ENCODE assay signal across 1 cellular context in the genomic region with DNA sequence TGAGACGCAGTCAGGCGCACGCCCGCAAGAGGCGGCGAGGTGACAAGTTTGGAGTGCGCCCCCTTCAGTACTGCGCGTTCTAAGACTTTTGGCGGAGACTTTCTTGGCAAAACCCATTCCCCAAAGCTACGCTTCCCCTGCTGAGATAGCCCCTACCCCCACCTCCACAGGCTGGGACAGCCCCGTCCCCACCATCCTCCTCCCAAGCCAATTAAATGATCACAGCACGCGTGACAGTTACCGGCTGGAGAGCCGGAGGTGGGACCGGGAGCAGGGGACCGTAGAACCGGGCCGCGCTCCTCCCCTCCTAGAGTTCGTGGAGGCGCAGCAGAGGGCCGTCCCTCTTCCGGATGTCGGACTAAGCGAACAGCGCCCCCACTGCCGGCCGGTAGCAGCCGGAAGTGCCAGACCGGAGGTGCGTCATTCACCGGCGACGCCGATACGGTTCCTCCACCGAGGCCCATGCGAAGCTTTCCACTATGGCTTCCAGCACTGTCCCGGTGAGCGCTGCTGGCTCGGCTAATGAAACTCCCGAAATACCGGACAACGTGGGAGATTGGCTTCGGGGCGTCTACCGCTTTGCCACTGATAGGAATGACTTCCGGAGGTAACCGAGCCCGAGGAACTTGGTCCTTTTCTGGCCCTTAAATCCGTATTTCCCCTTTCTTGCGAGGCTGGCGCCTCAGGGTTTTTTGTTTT.
A peak's percentile ranks its signal among the peaks of the same experiment; 100 is the strongest.
TF ChIP-seq lines count a peak whose summit lies in the region.

A gene (plus strand): TSS at position 476 of the 699 bp plus-strand sequence. CDS start 4 bp downstream, at position 480.

TF ChIP-seq in K562, 482 proteins besides CTCF, POLR2A, EP300 and RAD21 (continued from another document and continues in another):
- TF ChIP-seq, protein P1, sequence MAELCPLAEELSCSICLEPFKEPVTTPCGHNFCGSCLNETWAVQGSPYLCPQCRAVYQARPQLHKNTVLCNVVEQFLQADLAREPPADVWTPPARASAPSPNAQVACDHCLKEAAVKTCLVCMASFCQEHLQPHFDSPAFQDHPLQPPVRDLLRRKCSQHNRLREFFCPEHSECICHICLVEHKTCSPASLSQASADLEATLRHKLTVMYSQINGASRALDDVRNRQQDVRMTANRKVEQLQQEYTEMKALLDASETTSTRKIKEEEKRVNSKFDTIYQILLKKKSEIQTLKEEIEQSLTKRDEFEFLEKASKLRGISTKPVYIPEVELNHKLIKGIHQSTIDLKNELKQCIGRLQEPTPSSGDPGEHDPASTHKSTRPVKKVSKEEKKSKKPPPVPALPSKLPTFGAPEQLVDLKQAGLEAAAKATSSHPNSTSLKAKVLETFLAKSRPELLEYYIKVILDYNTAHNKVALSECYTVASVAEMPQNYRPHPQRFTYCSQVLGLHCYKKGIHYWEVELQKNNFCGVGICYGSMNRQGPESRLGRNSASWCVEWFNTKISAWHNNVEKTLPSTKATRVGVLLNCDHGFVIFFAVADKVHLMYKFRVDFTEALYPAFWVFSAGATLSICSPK (IDR thresholded peaks at IDR 0.05; ENCODE audit: borderline replicate concordance): no peak
- TF ChIP-seq NBN (IDR thresholded peaks at IDR 0.05; ENCODE audit: low read depth) (peak; percentile 96), NUFIP1 (IDR thresholded peaks at IDR 0.05; ENCODE audit: partially characterized antibody) (no peak), PHF8 (IDR thresholded peaks at IDR 0.05; ENCODE audit: borderline replicate concordance, low read length) (peak; percentile 95), CHCHD3 (CRISPR knock-in tag; IDR thresholded peaks at IDR 0.05) (no peak; the same call in 1 of the 2 replicates), ZNF224 (CRISPR knock-in tag; IDR thresholded peaks at IDR 0.05) (no peak), ZNF134 (CRISPR knock-in tag; conservative IDR thresholded peaks at IDR 0.05) (0 out of 2 replicates have a peak, but pooled peaks have one; percentile 16), KDM5B (IDR thresholded peaks at IDR 0.05; ENCODE audit: insufficient replicate concordance, low read depth, low read length) (peak; percentile 85), CTBP1 (IDR thresholded peaks at IDR 0.05; ENCODE audit: borderline replicate concordance) (peak; percentile 94), JUND (IDR thresholded peaks at IDR 0.05; ENCODE audit: borderline replicate concordance, low read depth, low read length) (peak; percentile 78), JUND (tag; IDR thresholded peaks at IDR 0.05; ENCODE audit: borderline replicate concordance, low read depth, low read length) (peak; percentile 58; the same call in 1 of the 3 replicates), ZNF436 (CRISPR knock-in tag; IDR thresholded peaks at IDR 0.05) (peak; percentile 21; the same call in 1 of the 2 replicates), NRF1 (conservative IDR thresholded peaks at IDR 0.05 in 1 of 2, IDR thresholded peaks at IDR 0.05 in 1 of 2) (peak; percentile 64 to 74), ZNF197 (CRISPR knock-in tag; IDR thresholded peaks at IDR 0.05; ENCODE audit: low read depth) (no peak), ZNF354B (CRISPR knock-in tag; IDR thresholded peaks at IDR 0.05) (no peak), ZNF12 (CRISPR knock-in tag; IDR thresholded peaks at IDR 0.05) (peak; percentile 53; the same call in 1 of the 2 replicates), ESRRA (IDR thresholded peaks at IDR 0.05; ENCODE audit: borderline replicate concordance, low read depth) (peak; percentile 50; the same call in 1 of the 2 replicates), RB1 (IDR thresholded peaks at IDR 0.05; ENCODE audit: low read depth) (peak; percentile 89), ZBTB1 (CRISPR knock-in tag; IDR thresholded peaks at IDR 0.05; ENCODE audit: borderline replicate concordance, low read depth) (peak; percentile 82), PYGO2 (tag; IDR thresholded peaks at IDR 0.05) (no peak), NFIX (CRISPR knock-in tag; IDR thresholded peaks at IDR 0.05; ENCODE audit: low read depth) (no peak), ZNF212 (CRISPR knock-in tag; IDR thresholded peaks at IDR 0.05) (no peak), ZNF57 (CRISPR knock-in tag; IDR thresholded peaks at IDR 0.05) (no peak), EP400 (IDR thresholded peaks at IDR 0.05) (peak; percentile 97), CC2D1A (IDR thresholded peaks at IDR 0.05) (no peak; the same call in 1 of the 2 replicates), PRPF4 (IDR thresholded peaks at IDR 0.05; ENCODE audit: insufficient read depth, low read depth, low read length, poor library complexity, severe bottlenecking) (peak; percentile 71), EHMT2 (IDR thresholded peaks at IDR 0.05) (no peak), MYNN (IDR thresholded peaks at IDR 0.05) (no peak; the same call in 1 of the 2 replicates), MYNN (CRISPR knock-in tag; IDR thresholded peaks at IDR 0.05) (no peak), TCF7 (IDR thresholded peaks at IDR 0.05; ENCODE audit: borderline replicate concordance) (peak; percentile 62; the same call in 1 of the 2 replicates), CREB1 (IDR thresholded peaks at IDR 0.05) (peak; percentile 97), CREB1 (CRISPR knock-in tag; IDR thresholded peaks at IDR 0.05) (peak; percentile 99), ZNF561 (CRISPR knock-in tag; conservative IDR thresholded peaks at IDR 0.05) (0 out of 2 replicates have a peak, but pooled peaks have one; percentile 7), GABPA (tag; conservative IDR thresholded peaks at IDR 0.05; ENCODE audit: low read depth) (peak; percentile 99), NCOR1 (IDR thresholded peaks at IDR 0.05) (peak; percentile 43), PHB2 (IDR thresholded peaks at IDR 0.05; ENCODE audit: low read depth) (no peak), ZNF79 (CRISPR knock-in tag; IDR thresholded peaks at IDR 0.05; ENCODE audit: low read depth) (no peak), SREBF1 (IDR thresholded peaks at IDR 0.05; ENCODE audit: borderline replicate concordance, low read depth, low read length) (no peak), U2AF1 (optimal IDR thresholded peaks at IDR 0.05; ENCODE audit: low read depth, low read length) (no peak), ZNF778 (CRISPR knock-in tag; IDR thresholded peaks at IDR 0.05) (no peak), CHD2 (IDR thresholded peaks at IDR 0.05; ENCODE audit: low read depth, low read length) (0 out of 2 replicates have a peak, but pooled peaks have one; percentile 25), LARP7 (IDR thresholded peaks at IDR 0.05) (no peak), ZNF707 (CRISPR knock-in tag; conservative IDR thresholded peaks at IDR 0.05) (no peak), CCNT2 (IDR thresholded peaks at IDR 0.05; ENCODE audit: borderline replicate concordance, extremely low read depth, insufficient read length, low read depth, low read length) (peak; percentile 62), HOXB6 (CRISPR knock-in tag; IDR thresholded peaks at IDR 0.05; ENCODE audit: borderline replicate concordance) (no peak), TCFL5 (CRISPR knock-in tag; conservative IDR thresholded peaks at IDR 0.05) (no peak), TBL1XR1 (IDR thresholded peaks at IDR 0.05; ENCODE audit: low read length in 2 of 2) (peak in 1 of 2 experiments; percentile 92; a peak in 2 of 4 replicates), KLF10 (CRISPR knock-in tag; IDR thresholded peaks at IDR 0.05) (no peak), ZNF24 (IDR thresholded peaks at IDR 0.05) (peak; percentile 5; the same call in 1 of the 2 replicates), RBM15 (IDR thresholded peaks at IDR 0.05; ENCODE audit: insufficient read depth, low read length) (no peak), GTF2A2 (tag; IDR thresholded peaks at IDR 0.05) (no peak)
- TF ChIP-seq, protein P2, sequence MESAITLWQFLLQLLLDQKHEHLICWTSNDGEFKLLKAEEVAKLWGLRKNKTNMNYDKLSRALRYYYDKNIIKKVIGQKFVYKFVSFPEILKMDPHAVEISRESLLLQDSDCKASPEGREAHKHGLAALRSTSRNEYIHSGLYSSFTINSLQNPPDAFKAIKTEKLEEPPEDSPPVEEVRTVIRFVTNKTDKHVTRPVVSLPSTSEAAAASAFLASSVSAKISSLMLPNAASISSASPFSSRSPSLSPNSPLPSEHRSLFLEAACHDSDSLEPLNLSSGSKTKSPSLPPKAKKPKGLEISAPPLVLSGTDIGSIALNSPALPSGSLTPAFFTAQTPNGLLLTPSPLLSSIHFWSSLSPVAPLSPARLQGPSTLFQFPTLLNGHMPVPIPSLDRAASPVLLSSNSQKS (CRISPR knock-in tag; IDR thresholded peaks at IDR 0.05): no peak
- TF ChIP-seq, protein P3, sequence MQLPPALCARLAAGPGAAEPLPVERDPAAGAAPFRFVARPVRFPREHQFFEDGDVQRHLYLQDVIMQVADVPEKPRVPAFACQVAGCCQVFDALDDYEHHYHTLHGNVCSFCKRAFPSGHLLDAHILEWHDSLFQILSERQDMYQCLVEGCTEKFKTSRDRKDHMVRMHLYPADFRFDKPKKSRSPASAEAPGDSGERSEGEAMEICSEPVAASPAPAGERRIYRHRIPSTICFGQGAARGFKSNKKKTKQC (CRISPR knock-in tag; IDR thresholded peaks at IDR 0.05): no peak; the same call in 1 of the 2 replicates
- TF ChIP-seq, protein P4, sequence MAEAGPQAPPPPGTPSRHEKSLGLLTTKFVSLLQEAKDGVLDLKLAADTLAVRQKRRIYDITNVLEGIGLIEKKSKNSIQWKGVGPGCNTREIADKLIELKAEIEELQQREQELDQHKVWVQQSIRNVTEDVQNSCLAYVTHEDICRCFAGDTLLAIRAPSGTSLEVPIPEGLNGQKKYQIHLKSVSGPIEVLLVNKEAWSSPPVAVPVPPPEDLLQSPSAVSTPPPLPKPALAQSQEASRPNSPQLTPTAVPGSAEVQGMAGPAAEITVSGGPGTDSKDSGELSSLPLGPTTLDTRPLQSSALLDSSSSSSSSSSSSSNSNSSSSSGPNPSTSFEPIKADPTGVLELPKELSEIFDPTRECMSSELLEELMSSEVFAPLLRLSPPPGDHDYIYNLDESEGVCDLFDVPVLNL (CRISPR knock-in tag; IDR thresholded peaks at IDR 0.05; ENCODE audit: low read depth): no peak
- TF ChIP-seq, protein P5, sequence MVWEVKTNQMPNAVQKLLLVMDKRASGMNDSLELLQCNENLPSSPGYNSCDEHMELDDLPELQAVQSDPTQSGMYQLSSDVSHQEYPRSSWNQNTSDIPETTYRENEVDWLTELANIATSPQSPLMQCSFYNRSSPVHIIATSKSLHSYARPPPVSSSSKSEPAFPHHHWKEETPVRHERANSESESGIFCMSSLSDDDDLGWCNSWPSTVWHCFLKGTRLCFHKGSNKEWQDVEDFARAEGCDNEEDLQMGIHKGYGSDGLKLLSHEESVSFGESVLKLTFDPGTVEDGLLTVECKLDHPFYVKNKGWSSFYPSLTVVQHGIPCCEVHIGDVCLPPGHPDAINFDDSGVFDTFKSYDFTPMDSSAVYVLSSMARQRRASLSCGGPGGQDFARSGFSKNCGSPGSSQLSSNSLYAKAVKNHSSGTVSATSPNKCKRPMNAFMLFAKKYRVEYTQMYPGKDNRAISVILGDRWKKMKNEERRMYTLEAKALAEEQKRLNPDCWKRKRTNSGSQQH (CRISPR knock-in tag; IDR thresholded peaks at IDR 0.05): no peak
- TF ChIP-seq, protein P6, sequence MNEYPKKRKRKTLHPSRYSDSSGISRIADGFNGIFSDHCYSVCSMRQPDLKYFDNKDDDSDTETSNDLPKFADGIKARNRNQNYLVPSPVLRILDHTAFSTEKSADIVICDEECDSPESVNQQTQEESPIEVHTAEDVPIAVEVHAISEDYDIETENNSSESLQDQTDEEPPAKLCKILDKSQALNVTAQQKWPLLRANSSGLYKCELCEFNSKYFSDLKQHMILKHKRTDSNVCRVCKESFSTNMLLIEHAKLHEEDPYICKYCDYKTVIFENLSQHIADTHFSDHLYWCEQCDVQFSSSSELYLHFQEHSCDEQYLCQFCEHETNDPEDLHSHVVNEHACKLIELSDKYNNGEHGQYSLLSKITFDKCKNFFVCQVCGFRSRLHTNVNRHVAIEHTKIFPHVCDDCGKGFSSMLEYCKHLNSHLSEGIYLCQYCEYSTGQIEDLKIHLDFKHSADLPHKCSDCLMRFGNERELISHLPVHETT (CRISPR knock-in tag; conservative IDR thresholded peaks at IDR 0.05 in 1 of 2, IDR thresholded peaks at IDR 0.05 in 1 of 2): peak in 1 of 2 experiments; percentile 97; a peak in 2 of 4 replicates
- TF ChIP-seq, protein P7, sequence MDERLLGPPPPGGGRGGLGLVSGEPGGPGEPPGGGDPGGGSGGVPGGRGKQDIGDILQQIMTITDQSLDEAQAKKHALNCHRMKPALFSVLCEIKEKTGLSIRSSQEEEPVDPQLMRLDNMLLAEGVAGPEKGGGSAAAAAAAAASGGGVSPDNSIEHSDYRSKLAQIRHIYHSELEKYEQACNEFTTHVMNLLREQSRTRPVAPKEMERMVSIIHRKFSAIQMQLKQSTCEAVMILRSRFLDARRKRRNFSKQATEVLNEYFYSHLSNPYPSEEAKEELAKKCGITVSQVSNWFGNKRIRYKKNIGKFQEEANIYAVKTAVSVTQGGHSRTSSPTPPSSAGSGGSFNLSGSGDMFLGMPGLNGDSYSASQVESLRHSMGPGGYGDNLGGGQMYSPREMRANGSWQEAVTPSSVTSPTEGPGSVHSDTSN (CRISPR knock-in tag; IDR thresholded peaks at IDR 0.05; ENCODE audit: low read depth): no peak
- TF ChIP-seq, protein P7 (tag; conservative IDR thresholded peaks at IDR 0.05; ENCODE audit: low read depth): no peak
- TF ChIP-seq, protein P8, sequence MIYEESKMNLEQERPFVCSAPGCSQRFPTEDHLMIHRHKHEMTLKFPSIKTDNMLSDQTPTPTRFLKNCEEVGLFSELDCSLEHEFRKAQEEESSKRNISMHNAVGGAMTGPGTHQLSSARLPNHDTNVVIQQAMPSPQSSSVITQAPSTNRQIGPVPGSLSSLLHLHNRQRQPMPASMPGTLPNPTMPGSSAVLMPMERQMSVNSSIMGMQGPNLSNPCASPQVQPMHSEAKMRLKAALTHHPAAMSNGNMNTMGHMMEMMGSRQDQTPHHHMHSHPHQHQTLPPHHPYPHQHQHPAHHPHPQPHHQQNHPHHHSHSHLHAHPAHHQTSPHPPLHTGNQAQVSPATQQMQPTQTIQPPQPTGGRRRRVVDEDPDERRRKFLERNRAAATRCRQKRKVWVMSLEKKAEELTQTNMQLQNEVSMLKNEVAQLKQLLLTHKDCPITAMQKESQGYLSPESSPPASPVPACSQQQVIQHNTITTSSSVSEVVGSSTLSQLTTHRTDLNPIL (CRISPR knock-in tag; IDR thresholded peaks at IDR 0.05): no peak
- TF ChIP-seq, protein P9, sequence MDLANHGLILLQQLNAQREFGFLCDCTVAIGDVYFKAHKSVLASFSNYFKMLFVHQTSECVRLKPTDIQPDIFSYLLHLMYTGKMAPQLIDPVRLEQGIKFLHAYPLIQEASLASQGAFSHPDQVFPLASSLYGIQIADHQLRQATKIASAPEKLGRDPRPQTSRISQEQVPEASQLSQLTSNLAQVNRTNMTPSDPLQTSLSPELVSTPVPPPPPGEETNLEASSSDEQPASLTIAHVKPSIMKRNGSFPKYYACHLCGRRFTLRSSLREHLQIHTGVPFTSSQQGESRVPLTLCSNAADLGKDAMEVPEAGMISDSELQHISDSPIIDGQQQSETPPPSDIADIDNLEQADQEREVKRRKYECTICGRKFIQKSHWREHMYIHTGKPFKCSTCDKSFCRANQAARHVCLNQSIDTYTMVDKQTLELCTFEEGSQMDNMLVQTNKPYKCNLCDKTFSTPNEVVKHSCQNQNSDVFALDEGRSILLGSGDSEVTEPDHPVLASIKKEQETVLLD (IDR thresholded peaks at IDR 0.05): peak; percentile 88; the same call in 1 of the 2 replicates
